In genomic region chr16:74505011-74505410, GRCh38 we compare ENCODE assay signal across 27 cellular contexts.
"Had no signal": no experiment of that assay in that cellular context is flagged by ENCODE, and none has a peak within 500 bp of the region (broad histone marks: within the 10 kb centered on the region; RNA-seq: fewer than 3 reads in every experiment).

No MANE protein-coding gene starts in this region.

- H3K4me3 Mint-ChIP-seq: activated CD4-positive, alpha-beta memory T cell treated with anti-CD3 and anti-CD28 coated beads, Interleukin-2, amount 10 ng/mL, durations not matched to agents 7 days and 5 days; activated CD4-positive, alpha-beta T cell treated with anti-CD3 and anti-CD28 coated beads, Interleukin-2, amount 10 ng/mL, durations not matched to agents 7 days and 5 days; activated T-cell treated with anti-CD3 and anti-CD28 coated beads, Interleukin-2, amount 50 U/mL, for 24 hours; effector memory CD8-positive, alpha-beta T cell; naive B cell; stimulated activated effector memory CD8-positive, alpha-beta T cell treated with anti-CD3 and anti-CD28 coated beads, Interleukin-12 subunit alpha, Interleukin-12 subunit beta, amount 100 ng/mL, for 72 hours; stimulated activated naive CD8-positive, alpha-beta T cell treated with anti-CD3 and anti-CD28 coated beads, Interleukin-15, Interleukin-2, amounts not matched to agents 100 ng/mL and 50 ng/mL, for 24 hours; T-helper 1 cell treated with Interleukin-12 subunit alpha and Interleukin-12 subunit beta and Interleukin-4 antibody, amounts not matched to agents 30 μg/mL and 1 μg/mL, for 36 hours had no signal

- H3K27me3 ChIP-seq: body of pancreas, heart right ventricle, ovary, sigmoid colon, thyroid gland, upper lobe of left lung, vagina had no signal

- H3K4me3 ChIP-seq: body of pancreas, coronary artery, heart right ventricle, left ventricle myocardium inferior, ovary, psoas muscle, sigmoid colon, thyroid gland, upper lobe of left lung, vagina had no signal

- H3K4me1 ChIP-seq: sigmoid colon, upper lobe of left lung, vagina had no signal

- H3K9me3 Mint-ChIP-seq: activated CD4-positive, alpha-beta memory T cell treated with anti-CD3 and anti-CD28 coated beads, Interleukin-2, amount 10 ng/mL, durations not matched to agents 7 days and 5 days; activated CD4-positive, alpha-beta T cell treated with anti-CD3 and anti-CD28 coated beads, Interleukin-2, amount 10 ng/mL, durations not matched to agents 7 days and 5 days; activated T-cell treated with anti-CD3 and anti-CD28 coated beads, Interleukin-2, amount 50 U/mL, for 24 hours; effector memory CD8-positive, alpha-beta T cell; naive B cell; stimulated activated effector memory CD8-positive, alpha-beta T cell treated with anti-CD3 and anti-CD28 coated beads, Interleukin-12 subunit alpha, Interleukin-12 subunit beta, amount 100 ng/mL, for 72 hours; stimulated activated naive CD8-positive, alpha-beta T cell treated with anti-CD3 and anti-CD28 coated beads, Interleukin-15, Interleukin-2, amounts not matched to agents 100 ng/mL and 50 ng/mL, for 24 hours; T-helper 1 cell treated with Interleukin-12 subunit alpha and Interleukin-12 subunit beta and Interleukin-4 antibody, amounts not matched to agents 30 μg/mL and 1 μg/mL, for 36 hours had no signal

- H3K27ac Mint-ChIP-seq: activated CD4-positive, alpha-beta memory T cell treated with anti-CD3 and anti-CD28 coated beads, Interleukin-2, amount 10 ng/mL, durations not matched to agents 7 days and 5 days; activated CD4-positive, alpha-beta T cell treated with anti-CD3 and anti-CD28 coated beads, Interleukin-2, amount 10 ng/mL, durations not matched to agents 7 days and 5 days; stimulated activated effector memory CD8-positive, alpha-beta T cell treated with anti-CD3 and anti-CD28 coated beads, Interleukin-12 subunit alpha, Interleukin-12 subunit beta, amount 100 ng/mL, for 72 hours; stimulated activated naive CD8-positive, alpha-beta T cell treated with anti-CD3 and anti-CD28 coated beads, Interleukin-15, Interleukin-2, amounts not matched to agents 100 ng/mL and 50 ng/mL, for 24 hours; T-helper 1 cell treated with Interleukin-12 subunit alpha and Interleukin-12 subunit beta and Interleukin-4 antibody, amounts not matched to agents 30 μg/mL and 1 μg/mL, for 36 hours had no signal

- H3K27ac ChIP-seq: body of pancreas, coronary artery, heart right ventricle, left ventricle myocardium inferior, ovary, psoas muscle, sigmoid colon, thyroid gland, upper lobe of left lung, vagina had no signal

- H3K9me3 ChIP-seq: body of pancreas, heart right ventricle, left ventricle myocardium inferior, ovary, psoas muscle, sigmoid colon, thyroid gland, upper lobe of left lung, vagina had no signal

- H3K36me3 ChIP-seq: ovary, thyroid gland had no signal

- H3K4me1 Mint-ChIP-seq: naive B cell had no signal

- H3K27me3 Mint-ChIP-seq: activated CD4-positive, alpha-beta memory T cell treated with anti-CD3 and anti-CD28 coated beads, Interleukin-2, amount 10 ng/mL, durations not matched to agents 7 days and 5 days; activated CD4-positive, alpha-beta T cell treated with anti-CD3 and anti-CD28 coated beads, Interleukin-2, amount 10 ng/mL, durations not matched to agents 7 days and 5 days; activated T-cell treated with anti-CD3 and anti-CD28 coated beads, Interleukin-2, amount 50 U/mL, for 24 hours; effector memory CD8-positive, alpha-beta T cell; naive B cell; stimulated activated naive CD8-positive, alpha-beta T cell treated with anti-CD3 and anti-CD28 coated beads, Interleukin-15, Interleukin-2, amounts not matched to agents 100 ng/mL and 50 ng/mL, for 24 hours had no signal

- ATAC-seq: body of pancreas; effector memory CD8-positive, alpha-beta T cell; heart right ventricle; psoas muscle; stimulated activated effector memory CD8-positive, alpha-beta T cell treated with anti-CD3 and anti-CD28 coated beads, Interleukin-12 subunit alpha, Interleukin-12 subunit beta, amount 100 ng/mL, for 72 hours had no signal

- DNase-seq: activated CD4-positive, alpha-beta memory T cell treated with anti-CD3 and anti-CD28 coated beads, Interleukin-2, amount 10 ng/mL, durations not matched to agents 7 days and 5 days; activated CD4-positive, alpha-beta T cell treated with anti-CD3 and anti-CD28 coated beads for 1 hour; activated CD4-positive, alpha-beta T cell treated with anti-CD3 and anti-CD28 coated beads, Interleukin-2, amount 10 ng/mL, durations not matched to agents 7 days and 5 days; activated CD8-positive, alpha-beta memory T cell treated with anti-CD3 and anti-CD28 coated beads, Interleukin-2, amount 50 U/mL, for 48 hours; activated gamma-delta T cell; activated naive CD4-positive, alpha-beta T cell treated with anti-CD3 and anti-CD28 coated beads, Interleukin-2, amount 50 U/mL, for 16 hours; activated T-cell treated with anti-CD3 and anti-CD28 coated beads, Interleukin-2, amount 50 U/mL, for 24 hours; aorta; body of pancreas; cerebellar nuclear complex; effector memory CD8-positive, alpha-beta T cell; heart right ventricle; islet precursor cell; left ventricle myocardium inferior; naive B cell; ovary; psoas muscle; sigmoid colon; small intestine; stimulated activated CD4-positive, alpha-beta T cell treated with anti-CD3 and anti-CD28 coated beads, Interleukin-4, amount 100 ng/mL, for 24 hours; thyroid gland; upper lobe of left lung had no signal
